Comparison of ENCODE assay signal across 8 cellular contexts in genomic region chr4:38856524-38857337, GRCh38. TPM values are rescaled to one million over a fixed set of nuclear protein-coding genes. Genes with fewer than 3 reads are reported as not detected.
A peak's percentile ranks its signal among the peaks of the same experiment; 100 is the strongest.
DNase-seq lines count a peak whose midpoint lies in the region; ATAC-seq, FAIRE-seq and TF ChIP-seq lines count a peak whose summit lies in the region.

A gene with protein sequence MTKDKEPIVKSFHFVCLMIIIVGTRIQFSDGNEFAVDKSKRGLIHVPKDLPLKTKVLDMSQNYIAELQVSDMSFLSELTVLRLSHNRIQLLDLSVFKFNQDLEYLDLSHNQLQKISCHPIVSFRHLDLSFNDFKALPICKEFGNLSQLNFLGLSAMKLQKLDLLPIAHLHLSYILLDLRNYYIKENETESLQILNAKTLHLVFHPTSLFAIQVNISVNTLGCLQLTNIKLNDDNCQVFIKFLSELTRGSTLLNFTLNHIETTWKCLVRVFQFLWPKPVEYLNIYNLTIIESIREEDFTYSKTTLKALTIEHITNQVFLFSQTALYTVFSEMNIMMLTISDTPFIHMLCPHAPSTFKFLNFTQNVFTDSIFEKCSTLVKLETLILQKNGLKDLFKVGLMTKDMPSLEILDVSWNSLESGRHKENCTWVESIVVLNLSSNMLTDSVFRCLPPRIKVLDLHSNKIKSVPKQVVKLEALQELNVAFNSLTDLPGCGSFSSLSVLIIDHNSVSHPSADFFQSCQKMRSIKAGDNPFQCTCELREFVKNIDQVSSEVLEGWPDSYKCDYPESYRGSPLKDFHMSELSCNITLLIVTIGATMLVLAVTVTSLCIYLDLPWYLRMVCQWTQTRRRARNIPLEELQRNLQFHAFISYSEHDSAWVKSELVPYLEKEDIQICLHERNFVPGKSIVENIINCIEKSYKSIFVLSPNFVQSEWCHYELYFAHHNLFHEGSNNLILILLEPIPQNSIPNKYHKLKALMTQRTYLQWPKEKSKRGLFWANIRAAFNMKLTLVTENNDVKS (minus strand): TSS chr4:38856817. CDS start chr4:38829473, 27,344 bp downstream.

- H3K4me1 ChIP-seq in Karpas-422 (ENCODE audit: low read length): peaks cover 66% of the 10 kb centered on the region
- peaks cover 22% of the 10 kb centered on the region for H3K4me1 ChIP-seq in astrocyte (ENCODE audit: insufficient read depth, low read length)

- ATAC-seq in GM19372 (IDR thresholded peaks at IDR 0.05; ENCODE audit: low read depth, unreplicated experiment) (peak; percentile 36), HG03175 (IDR thresholded peaks at IDR 0.05; ENCODE audit: unreplicated experiment) (no peak)

- H3K79me2 ChIP-seq in Karpas-422 (ENCODE audit: low read length): peaks cover 26% of the 10 kb centered on the region
- no peaks in the 10 kb centered on the region for H3K79me2 ChIP-seq in astrocyte (ENCODE audit: insufficient read depth, low read length)

- H2AFZ ChIP-seq in Karpas-422 (ENCODE audit: low read length): 0 out of 2 replicates have a peak within 1 kb of the TSS, but pooled peaks have one; percentile 18
- H2AFZ ChIP-seq in astrocyte (ENCODE audit: low read depth, low read length): peak within 1 kb of the TSS; percentile 38

- H3K4me3 Mint-ChIP-seq in astrocyte (ENCODE audit: unreplicated experiment): peak within 1 kb of the TSS; percentile 70

- H3K9me3 Mint-ChIP-seq in astrocyte (ENCODE audit: unreplicated experiment): peaks cover 2% of the 10 kb centered on the region

- peak within 1 kb of the TSS; percentile 85 for H3K27ac Mint-ChIP-seq in astrocyte (ENCODE audit: unreplicated experiment)

- H3K9me3 ChIP-seq in Karpas-422 (ENCODE audit: low read length) (no peaks in the 10 kb centered on the region), astrocyte (ENCODE audit: insufficient read depth, low read depth, low read length) (no peaks in the 10 kb centered on the region)

- H3K4me3 ChIP-seq in Karpas-422 (ENCODE audit: low read length): peak within 1 kb of the TSS; percentile 70
- H3K4me3 ChIP-seq in astrocyte (ENCODE audit: insufficient read depth, low read depth, low read length): peak within 1 kb of the TSS; percentile 43

- no peaks in the 10 kb centered on the region for H4K20me1 ChIP-seq in Karpas-422 (ENCODE audit: insufficient read depth, low read depth, low read length)
- no peaks in the 10 kb centered on the region for H4K20me1 ChIP-seq in astrocyte (ENCODE audit: insufficient read depth, low read length)

- TF ChIP-seq CTCF in C4-2B (conservative IDR thresholded peaks at IDR 0.05) (peak; percentile 86), astrocyte (IDR thresholded peaks at IDR 0.05; ENCODE audit: insufficient read depth, low read depth, low read length) (peak; percentile 80)

- H3K9ac ChIP-seq in Karpas-422 (ENCODE audit: low read length) (peak within 1 kb of the TSS; percentile 80), astrocyte (ENCODE audit: low read length) (peak within 1 kb of the TSS; percentile 51)

- no peak for FAIRE-seq in astrocyte (lab: Jason Lieb, UNC)

- no peaks in the 10 kb centered on the region for H3K36me3 ChIP-seq in Karpas-422 (ENCODE audit: insufficient read depth, low read length)
- H3K36me3 ChIP-seq in astrocyte (ENCODE audit: insufficient read depth, low read length): no peaks in the 10 kb centered on the region

- no peaks in the 10 kb centered on the region for H3K27me3 Mint-ChIP-seq in astrocyte (ENCODE audit: low read depth, unreplicated experiment)

- H3K4me2 ChIP-seq in Karpas-422 (ENCODE audit: low read depth, low read length, poor library complexity, severe bottlenecking) (peak within 1 kb of the TSS; percentile 100), astrocyte (ENCODE audit: low read length) (peak within 1 kb of the TSS; percentile 70)

- DNase-seq in Karpas-422 (peak; percentile 97), T follicular helper cell (ENCODE audit: low read depth) (peak; percentile 53), astrocyte (ENCODE audit: low read depth) (no peak), iPS DF 4.7 (ENCODE audit: extremely low read depth, low spot score) (peak; percentile 62)
- peak; percentile 52 for DNase-seq in stimulated activated CD4-positive, alpha-beta T cell treated with anti-CD3 and anti-CD28 coated beads, Interleukin-12 subunit alpha, Interleukin-12 subunit beta, amount 100 ng/mL, for 4 hours

- peaks cover 31% of the 10 kb centered on the region for H3K4me1 Mint-ChIP-seq in astrocyte (ENCODE audit: low read depth, unreplicated experiment)

- H3K27ac ChIP-seq in C4-2B: no peak within 1 kb of the TSS
- peak within 1 kb of the TSS; percentile 98 for H3K27ac ChIP-seq in Karpas-422 (ENCODE audit: low read length)
- peak within 1 kb of the TSS; percentile 82 for H3K27ac ChIP-seq in astrocyte (ENCODE audit: low read depth, low read length)

- no peaks in the 10 kb centered on the region for H3K27me3 ChIP-seq in Karpas-422 (ENCODE audit: low read length)
- H3K27me3 ChIP-seq in astrocyte (ENCODE audit: insufficient read depth, low read length): no peaks in the 10 kb centered on the region

- no peaks in the 10 kb centered on the region for H3K9me2 ChIP-seq in Karpas-422 (replicated peaks; ENCODE audit: insufficient read depth, low read length)

- no peaks in the 10 kb centered on the region for H3K36me3 Mint-ChIP-seq in astrocyte (ENCODE audit: low read depth, unreplicated experiment)

RNA-seq across cellular contexts. Expression of the gene that starts here (rescaled TPM):
- total RNA-seq in Karpas-422 (2014; rRNA removed; shearing (Covaris generic); ENCODE audit: low replicate concordance): 12.4 and 39.9 TPM in 2 replicates
- 3.1 and 3.8 TPM in 2 replicates for total RNA-seq in astrocyte
